In genomic region chr5:1521054-1521453, GRCh38 we compare ENCODE assay signal across 1 cellular context.
TF ChIP-seq lines count a peak whose summit lies in the region.

No MANE protein-coding gene starts in this region.

TF ChIP-seq in SK-N-SH treated with all-trans-retinoic acid at 6 μM for 48 hours, 23 proteins besides CTCF, POLR2A, EP300 and RAD21 (continued from another document):
- TF ChIP-seq PATZ1 (CRISPR knock-in tag; IDR thresholded peaks at IDR 0.05; ENCODE audit: borderline replicate concordance) (no peak), CREB5 (CRISPR knock-in tag; IDR thresholded peaks at IDR 0.05; ENCODE audit: low read depth) (no peak), OSR1 (CRISPR knock-in tag; IDR thresholded peaks at IDR 0.05) (no peak), PPARA (CRISPR knock-in tag; IDR thresholded peaks at IDR 0.05; ENCODE audit: borderline replicate concordance) (no peak), BACH2 (CRISPR knock-in tag; IDR thresholded peaks at IDR 0.05; ENCODE audit: borderline replicate concordance) (no peak), ZFP3 (CRISPR knock-in tag; IDR thresholded peaks at IDR 0.05) (no peak), CSRNP3 (CRISPR knock-in tag; IDR thresholded peaks at IDR 0.05) (no peak), ZNF8 (CRISPR knock-in tag; IDR thresholded peaks at IDR 0.05) (no peak), TCF4 (CRISPR knock-in tag; IDR thresholded peaks at IDR 0.05; ENCODE audit: borderline replicate concordance) (no peak), ZNF70 (CRISPR knock-in tag; IDR thresholded peaks at IDR 0.05) (no peak)
